In genomic region chr5:114360362-114360761, GRCh38 we compare ENCODE assay signal across 13 cellular contexts. TPM values are rescaled to one million over a fixed set of nuclear protein-coding genes. Genes with fewer than 3 reads are reported as not detected.
A peak's percentile ranks its signal among the peaks of the same experiment; 100 is the strongest.
DNase-seq lines count a peak whose midpoint lies in the region; ATAC-seq and TF ChIP-seq lines count a peak whose summit lies in the region.
"Had no signal": no experiment of that assay in that cellular context is flagged by ENCODE, and none has a peak within 500 bp of the region (broad histone marks: within the 10 kb centered on the region; RNA-seq: fewer than 3 reads in every experiment).

No MANE protein-coding gene starts in this region.

- peaks cover 44% of the 10 kb centered on the region for H3K27me3 ChIP-seq in SK-N-SH (ENCODE audit: insufficient read depth)
- H3K27me3 ChIP-seq in ascending aorta = peaks cover 9% of the 10 kb centered on the region
- H3K27me3 ChIP-seq in lower lobe of right lung (ENCODE audit: low read depth) = peaks cover 54% of the 10 kb centered on the region

- H3K4me1 ChIP-seq in SK-N-SH (ENCODE audit: control insufficient read depth in 1 of 2, insufficient read depth in 2 of 2, low read depth in 1 of 2, low read length in 1 of 2) (no peaks in the 10 kb centered on the region), ascending aorta (peaks cover 10 to 12% of the 10 kb centered on the region in 2 donors), lower lobe of right lung (peaks cover 22% of the 10 kb centered on the region)

- no peak overlapping the region for H2AFZ ChIP-seq in SK-N-SH (ENCODE audit: low read depth)

- no peak for TF ChIP-seq RAD21 in SK-N-SH (IDR thresholded peaks at IDR 0.05; ENCODE audit: low read length)

- peak overlapping the region; percentile 54 for H3K27ac Mint-ChIP-seq in type B pancreatic cell

- peaks cover 4% of the 10 kb centered on the region for H3K4me1 Mint-ChIP-seq in type B pancreatic cell (ENCODE audit: unreplicated experiment)
- H3K4me1 Mint-ChIP-seq: central memory CD8-positive, alpha-beta T cell had no signal

- H3K4me3 Mint-ChIP-seq in type B pancreatic cell = peak overlapping the region; percentile 91
- H3K4me3 Mint-ChIP-seq: central memory CD8-positive, alpha-beta T cell had no signal

- POLR2A ChIA-PET in SK-N-SH (lab: Yijun Ruan, JAX) = no interaction called here

- WGBS in SK-N-SH (ENCODE audit: low lambda C conversion rate) = 11% methylated on average over 5 of the region's 5 CpGs

- H3F3A ChIP-seq in SK-N-SH (replicated peaks; ENCODE audit: insufficient read depth) = no peaks in the 10 kb centered on the region

- DNase-seq in SK-N-SH (no peak), ascending aorta (ENCODE audit: low spot score in 2 of 2) (no peak), lower lobe of right lung (no peak), type B pancreatic cell (ENCODE audit: extremely low spot score, unreplicated experiment) (no peak), G401 (ENCODE audit: low spot score) (no peak), retina (no peak)
- DNase-seq in effector CD4-positive, alpha-beta T cell = no peak
- DNase-seq: activated CD4-positive, alpha-beta T cell treated with anti-CD3 and anti-CD28 coated beads for 1 hour; DND-41; KG1 had no signal

- in situ Hi-C loops in G401 (cut with HindIII; ENCODE audit: low sequenced_read_pairs) = no loop called here

- CTCF ChIA-PET in SK-N-SH (lab: Yijun Ruan, JAX) = interaction anchor here (2.4 kb wide), 1 partner anchor 90 kb away, joined by 8 read pairs; no protein-coding TSS in a partner anchor

- H3K36me3 ChIP-seq in SK-N-SH (replicated peaks in 1 of 2; ENCODE audit: control insufficient read depth in 1 of 2, insufficient read depth in 2 of 2, low read length in 1 of 2) = no peaks in the 10 kb centered on the region
- no peaks in the 10 kb centered on the region for H3K36me3 ChIP-seq in ascending aorta
- no peaks in the 10 kb centered on the region for H3K36me3 ChIP-seq in lower lobe of right lung

- peak overlapping the region; percentile 24; the same call in 1 of the 2 replicates for H3K4me2 ChIP-seq in SK-N-SH

- no peak overlapping the region for H3K9ac ChIP-seq in SK-N-SH

- peaks cover 3% of the 10 kb centered on the region for H3K36me3 Mint-ChIP-seq in type B pancreatic cell

- H4K20me1 ChIP-seq in SK-N-SH (ENCODE audit: insufficient read depth) = no peaks in the 10 kb centered on the region

- H3K79me2 ChIP-seq in SK-N-SH (ENCODE audit: insufficient read depth) = no peaks in the 10 kb centered on the region

- intact Hi-C loops in ascending aorta (cut with DNase I) = no loop called here
- intact Hi-C loops in lower lobe of right lung (cut with DNase I) = no loop called here

- TF ChIP-seq EP300 in SK-N-SH (IDR thresholded peaks at IDR 0.05; ENCODE audit: borderline replicate concordance in 1 of 2, low read depth in 1 of 2, low read length in 1 of 2) = no peak

- H3K27ac ChIP-seq in SK-N-SH (ENCODE audit: low read depth in 2 of 2, low read length in 1 of 2) (no peak overlapping the region), ascending aorta (no peak overlapping the region), lower lobe of right lung (no peak overlapping the region)

- H3K4me3 ChIP-seq in SK-N-SH (ENCODE audit: low read depth in 2 of 2, low read length in 1 of 2) (no peak overlapping the region), ascending aorta (peak overlapping the region; percentile 54 to 60), lower lobe of right lung (peak overlapping the region; percentile 58)

- ATAC-seq in SK-N-SH treated with all-trans-retinoic acid at 6 μM for 48 hours (no peak), lower lobe of right lung (no peak)

- no peaks in the 10 kb centered on the region for H3K9me3 Mint-ChIP-seq in type B pancreatic cell
- H3K9me3 Mint-ChIP-seq: central memory CD8-positive, alpha-beta T cell had no signal

- no peaks in the 10 kb centered on the region for H3K9me2 ChIP-seq in SK-N-SH

- H3K9me3 ChIP-seq in SK-N-SH (no peaks in the 10 kb centered on the region), ascending aorta (no peaks in the 10 kb centered on the region), lower lobe of right lung (no peaks in the 10 kb centered on the region)

- TF ChIP-seq CTCF in SK-N-SH (IDR thresholded peaks at IDR 0.05) (no peak), ascending aorta (IDR thresholded peaks at IDR 0.05) (no peak), lower lobe of right lung (IDR thresholded peaks at IDR 0.05) (no peak), type B pancreatic cell (conservative IDR thresholded peaks at IDR 0.05) (no peak)

- peaks cover 67% of the 10 kb centered on the region for H3K27me3 Mint-ChIP-seq in type B pancreatic cell

TF ChIP-seq in SK-N-SH, 30 proteins besides CTCF, POLR2A, EP300 and RAD21:
- TF ChIP-seq ELF1 (IDR thresholded peaks at IDR 0.05) (no peak), JUND (IDR thresholded peaks at IDR 0.05) (no peak), RXRA (IDR thresholded peaks at IDR 0.05; ENCODE audit: borderline replicate concordance, low read depth) (no peak), SMC3 (IDR thresholded peaks at IDR 0.05; ENCODE audit: low read depth, low read length) (no peak)
- TF ChIP-seq, protein P1, sequence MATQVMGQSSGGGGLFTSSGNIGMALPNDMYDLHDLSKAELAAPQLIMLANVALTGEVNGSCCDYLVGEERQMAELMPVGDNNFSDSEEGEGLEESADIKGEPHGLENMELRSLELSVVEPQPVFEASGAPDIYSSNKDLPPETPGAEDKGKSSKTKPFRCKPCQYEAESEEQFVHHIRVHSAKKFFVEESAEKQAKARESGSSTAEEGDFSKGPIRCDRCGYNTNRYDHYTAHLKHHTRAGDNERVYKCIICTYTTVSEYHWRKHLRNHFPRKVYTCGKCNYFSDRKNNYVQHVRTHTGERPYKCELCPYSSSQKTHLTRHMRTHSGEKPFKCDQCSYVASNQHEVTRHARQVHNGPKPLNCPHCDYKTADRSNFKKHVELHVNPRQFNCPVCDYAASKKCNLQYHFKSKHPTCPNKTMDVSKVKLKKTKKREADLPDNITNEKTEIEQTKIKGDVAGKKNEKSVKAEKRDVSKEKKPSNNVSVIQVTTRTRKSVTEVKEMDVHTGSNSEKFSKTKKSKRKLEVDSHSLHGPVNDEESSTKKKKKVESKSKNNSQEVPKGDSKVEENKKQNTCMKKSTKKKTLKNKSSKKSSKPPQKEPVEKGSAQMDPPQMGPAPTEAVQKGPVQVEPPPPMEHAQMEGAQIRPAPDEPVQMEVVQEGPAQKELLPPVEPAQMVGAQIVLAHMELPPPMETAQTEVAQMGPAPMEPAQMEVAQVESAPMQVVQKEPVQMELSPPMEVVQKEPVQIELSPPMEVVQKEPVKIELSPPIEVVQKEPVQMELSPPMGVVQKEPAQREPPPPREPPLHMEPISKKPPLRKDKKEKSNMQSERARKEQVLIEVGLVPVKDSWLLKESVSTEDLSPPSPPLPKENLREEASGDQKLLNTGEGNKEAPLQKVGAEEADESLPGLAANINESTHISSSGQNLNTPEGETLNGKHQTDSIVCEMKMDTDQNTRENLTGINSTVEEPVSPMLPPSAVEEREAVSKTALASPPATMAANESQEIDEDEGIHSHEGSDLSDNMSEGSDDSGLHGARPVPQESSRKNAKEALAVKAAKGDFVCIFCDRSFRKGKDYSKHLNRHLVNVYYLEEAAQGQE (IDR thresholded peaks at IDR 0.05; ENCODE audit: low read depth, low read length) = no peak

TF ChIP-seq in SK-N-SH treated with all-trans-retinoic acid at 6 μM for 48 hours, 23 proteins besides CTCF, POLR2A, EP300 and RAD21:
- TF ChIP-seq ZC3H10 (CRISPR knock-in tag; IDR thresholded peaks at IDR 0.05) (no peak), ZFP3 (CRISPR knock-in tag; IDR thresholded peaks at IDR 0.05) (no peak)
TF ChIP-seq in SK-N-SH treated with all-trans-retinoic acid at 6 μM for 48 hours: peak in this region for 0.

RNA-seq across cellular contexts. Expression of gene KCNN2, which starts 1.5 kb away (rescaled TPM):
- not detected in 2 replicates for polyA plus RNA-seq in SK-N-SH (2012; rRNA removed)
- polyA plus RNA-seq in SK-N-SH (2012; cell fraction: cytosol; rRNA removed) = 0.01 TPM in 1 of 2 replicates, not detected in the other
- polyA plus RNA-seq in SK-N-SH (2012; cell fraction: nucleus; rRNA removed) = not detected in 2 replicates
- total RNA-seq in ascending aorta (10.0 TPM), lower lobe of right lung (1.2 TPM), type B pancreatic cell (ENCODE audit: low replicate concordance) (12.5 and 15.4 TPM in 2 replicates)
- total RNA-seq in G401 (2014; rRNA removed; shearing (Covaris generic)) = not detected in 2 replicates
- total RNA-seq: mesenteric fat pad had no signal

Comparison
In these comparisons a context has a peak if more than half of its experiments do, and no peak if none do; other contexts are left out.
1. H3K4me3 ChIP-seq: peak in ascending aorta (2 of 2) and lower lobe of right lung (single experiment); none in SK-N-SH (0 of 2).